8 cellular contexts compared by ENCODE assay signal in genomic region chr15:65184944-65185717, GRCh38. TPM values are rescaled to one million over a fixed set of nuclear protein-coding genes. Genes with fewer than 3 reads are reported as not detected.
DNase-seq lines count a peak whose midpoint lies in the region; ATAC-seq and TF ChIP-seq lines count a peak whose summit lies in the region.

TSS of gene CLPX (minus strand) at chr15:65185342. CDS start at chr15:65185153, 189 bp downstream.

- POLR2A ChIA-PET in SK-N-SH (lab: Yijun Ruan, JAX), result interaction anchor here (0.8 to 2.4 kb wide), 8 partner anchors 10 to 798 kb away, joined by 3 to 23 read pairs (median 4); partner anchors contain the start of genes PARP16, RNU5B-1 and TRIP4

- peak within 1 kb of the TSS; percentile 79 for H3K9ac ChIP-seq in SK-N-SH

- peaks cover 0 to 5% of the 10 kb centered on the region in 2 experiments; a peak in 2 of 4 replicates for H3K4me1 ChIP-seq in SK-N-SH (ENCODE audit: control insufficient read depth in 1 of 2, insufficient read depth in 2 of 2, low read depth in 1 of 2, low read length in 1 of 2)

- no peak for TF ChIP-seq CTCF in GM06990 (IDR thresholded peaks at IDR 0.05; ENCODE audit: insufficient read depth, low read length, poor library complexity, severe bottlenecking)
- no peak for TF ChIP-seq CTCF in SK-N-SH (IDR thresholded peaks at IDR 0.05)

- DNase-seq in GM06990 (ENCODE audit: extremely low read depth, insufficient read length) (peak; percentile 96), NCI-H1092 (lab: John Stamatoyannopoulos, UW) (peak; percentile 61), SK-N-SH (peak; percentile 98), globus pallidus (ENCODE audit: low spot score) (peak; percentile 93), non-pigmented ciliary epithelial cell (ENCODE audit: low read depth) (peak; percentile 49), substantia nigra (lab: John Stamatoyannopoulos, UW) (peak; percentile 63 to 98 (median 84))
- peak; percentile 92 for DNase-seq in activated naive CD4-positive, alpha-beta T cell treated with anti-CD3 and anti-CD28 coated beads, Interleukin-2, amount 50 U/mL, for 16 hours

- H2AFZ ChIP-seq in SK-N-SH (ENCODE audit: low read depth), result peak within 1 kb of the TSS; percentile 97

- ATAC-seq in HG02588 (IDR thresholded peaks at IDR 0.05; ENCODE audit: unreplicated experiment), result peak; percentile 73

- no peaks in the 10 kb centered on the region for H3K9me2 ChIP-seq in SK-N-SH

- no peaks in the 10 kb centered on the region for H3K9me3 ChIP-seq in SK-N-SH

- peaks cover 34% of the 10 kb centered on the region for H4K20me1 ChIP-seq in SK-N-SH (ENCODE audit: insufficient read depth)

- H3K4me3 ChIP-seq in GM06990 (replicated peaks; ENCODE audit: low read depth, low read length), result peak within 1 kb of the TSS; percentile 99
- peak within 1 kb of the TSS; percentile 77 to 87 for H3K4me3 ChIP-seq in SK-N-SH (ENCODE audit: low read depth in 2 of 2, low read length in 1 of 2)

- peak within 1 kb of the TSS; percentile 80 for H3K4me2 ChIP-seq in SK-N-SH

- TF ChIP-seq RAD21 in SK-N-SH (IDR thresholded peaks at IDR 0.05; ENCODE audit: low read length), result no peak

- peak within 1 kb of the TSS; percentile 78 to 89 for H3K27ac ChIP-seq in SK-N-SH (ENCODE audit: low read depth in 2 of 2, low read length in 1 of 2)
- peak within 1 kb of the TSS; percentile 92 for H3K27ac ChIP-seq in substantia nigra (ENCODE audit: low read depth, low read length, poor library complexity, severe bottlenecking)

- under 1% methylated on average over 35 of the region's 67 CpGs for WGBS in SK-N-SH (ENCODE audit: low lambda C conversion rate)

- peaks cover 3% of the 10 kb centered on the region for H3F3A ChIP-seq in SK-N-SH (replicated peaks; ENCODE audit: insufficient read depth)

- CTCF ChIA-PET in SK-N-SH (lab: Yijun Ruan, JAX), result interaction anchor here (0.7 to 7.4 kb wide), 9 partner anchors 10 to 152 kb away, joined by 3 to 72 read pairs (median 5); partner anchors contain the start of gene PARP16

- TF ChIP-seq EP300 in SK-N-SH (IDR thresholded peaks at IDR 0.05; ENCODE audit: borderline replicate concordance in 1 of 2, low read depth in 1 of 2, low read length in 1 of 2), result no peak

- H3K27me3 ChIP-seq in GM06990 (replicated peaks; ENCODE audit: control insufficient read depth, insufficient read depth, low read length) (no peaks in the 10 kb centered on the region), SK-N-SH (ENCODE audit: insufficient read depth) (no peaks in the 10 kb centered on the region)

- peaks cover 48% of the 10 kb centered on the region for H3K79me2 ChIP-seq in SK-N-SH (ENCODE audit: insufficient read depth)

- H3K36me3 ChIP-seq in GM06990 (ENCODE audit: control insufficient read depth, insufficient read depth, low read length) (no peaks in the 10 kb centered on the region), SK-N-SH (replicated peaks in 1 of 2; ENCODE audit: control insufficient read depth in 1 of 2, insufficient read depth in 2 of 2, low read length in 1 of 2) (peaks cover 0 to 16% of the 10 kb centered on the region in 2 experiments)

TF ChIP-seq in SK-N-SH, 30 proteins besides CTCF, POLR2A, EP300 and RAD21:
- TF ChIP-seq GATA2 (CRISPR knock-in tag; IDR thresholded peaks at IDR 0.05) (no peak), FOXJ3 (CRISPR knock-in tag; IDR thresholded peaks at IDR 0.05) (no peak), FOSL2 (IDR thresholded peaks at IDR 0.05; ENCODE audit: borderline replicate concordance, low read depth) (no peak), USF2 (IDR thresholded peaks at IDR 0.05; ENCODE audit: borderline replicate concordance, low read depth, low read length) (no peak), ELF1 (IDR thresholded peaks at IDR 0.05) (peak; percentile 82), ZBTB33 (IDR thresholded peaks at IDR 0.05; ENCODE audit: borderline replicate concordance, low read depth) (no peak), EZH2phosphoT487 (IDR thresholded peaks at IDR 0.05; ENCODE audit: borderline replicate concordance, low read depth) (no peak), YY1 (IDR thresholded peaks at IDR 0.05; ENCODE audit: low read depth) (no peak), NRF1 (IDR thresholded peaks at IDR 0.05; ENCODE audit: low read depth, low read length) (peak; percentile 82), RFX5 (IDR thresholded peaks at IDR 0.05; ENCODE audit: low read length) (no peak), POLR2AphosphoS5 (IDR thresholded peaks at IDR 0.05; ENCODE audit: low read depth, low read length) (peak; percentile 64), GABPA (IDR thresholded peaks at IDR 0.05; ENCODE audit: low read depth) (peak; percentile 67), SIN3A (IDR thresholded peaks at IDR 0.05; ENCODE audit: borderline replicate concordance, low read depth, low read length) (peak; percentile 42; the same call in 1 of the 2 replicates), RXRA (IDR thresholded peaks at IDR 0.05; ENCODE audit: borderline replicate concordance, low read depth) (no peak), IRF3 (IDR thresholded peaks at IDR 0.05; ENCODE audit: low read depth, low read length) (no peak), JUND (IDR thresholded peaks at IDR 0.05) (no peak), MEF2A (IDR thresholded peaks at IDR 0.05; ENCODE audit: borderline replicate concordance, low read depth) (no peak), RCOR1 (IDR thresholded peaks at IDR 0.05; ENCODE audit: low read length) (0 out of 2 replicates have a peak, but pooled peaks have one; percentile 43), SMC3 (IDR thresholded peaks at IDR 0.05; ENCODE audit: low read depth, low read length) (no peak), NFIC (IDR thresholded peaks at IDR 0.05; ENCODE audit: borderline replicate concordance) (no peak), TAF1 (IDR thresholded peaks at IDR 0.05; ENCODE audit: borderline replicate concordance, low read depth, low read length) (peak; percentile 48), MXI1 (IDR thresholded peaks at IDR 0.05; ENCODE audit: low read depth, low read length) (peak; percentile 80), MAX (IDR thresholded peaks at IDR 0.05; ENCODE audit: low read depth) (0 out of 2 replicates have a peak, but pooled peaks have one; percentile 24), TEAD4 (IDR thresholded peaks at IDR 0.05; ENCODE audit: borderline replicate concordance, insufficient read depth) (no peak; the same call in 1 of the 2 replicates), FOXM1 (IDR thresholded peaks at IDR 0.05; ENCODE audit: low read depth) (no peak), PBX3 (IDR thresholded peaks at IDR 0.05) (0 out of 2 replicates have a peak, but pooled peaks have one; percentile 11), CHD2 (IDR thresholded peaks at IDR 0.05; ENCODE audit: low read length, partially characterized antibody) (peak; percentile 52)
TF ChIP-seq in SK-N-SH: peak in this region for 11.

RNA-seq across cellular contexts. Expression of gene CLPX, which starts in this region (rescaled TPM):
- polyA plus RNA-seq in SK-N-SH (2012; rRNA removed), result 12.9 and 17.3 TPM in 2 replicates
- polyA plus RNA-seq in SK-N-SH (2012; cell fraction: cytosol; rRNA removed), result 16.6 and 24.6 TPM in 2 replicates
- polyA plus RNA-seq in SK-N-SH (2012; cell fraction: nucleus; rRNA removed), result 9.4 and 20.4 TPM in 2 replicates

Comparison
In these comparisons a context has a peak if more than half of its experiments do, and no peak if none do; other contexts are left out.
1. Peak in every context shown above with its lines: DNase-seq, ATAC-seq, H3K4me3 ChIP-seq and H3K27ac ChIP-seq.